ENCODE assay signal across 13 cellular contexts in the genomic region with DNA sequence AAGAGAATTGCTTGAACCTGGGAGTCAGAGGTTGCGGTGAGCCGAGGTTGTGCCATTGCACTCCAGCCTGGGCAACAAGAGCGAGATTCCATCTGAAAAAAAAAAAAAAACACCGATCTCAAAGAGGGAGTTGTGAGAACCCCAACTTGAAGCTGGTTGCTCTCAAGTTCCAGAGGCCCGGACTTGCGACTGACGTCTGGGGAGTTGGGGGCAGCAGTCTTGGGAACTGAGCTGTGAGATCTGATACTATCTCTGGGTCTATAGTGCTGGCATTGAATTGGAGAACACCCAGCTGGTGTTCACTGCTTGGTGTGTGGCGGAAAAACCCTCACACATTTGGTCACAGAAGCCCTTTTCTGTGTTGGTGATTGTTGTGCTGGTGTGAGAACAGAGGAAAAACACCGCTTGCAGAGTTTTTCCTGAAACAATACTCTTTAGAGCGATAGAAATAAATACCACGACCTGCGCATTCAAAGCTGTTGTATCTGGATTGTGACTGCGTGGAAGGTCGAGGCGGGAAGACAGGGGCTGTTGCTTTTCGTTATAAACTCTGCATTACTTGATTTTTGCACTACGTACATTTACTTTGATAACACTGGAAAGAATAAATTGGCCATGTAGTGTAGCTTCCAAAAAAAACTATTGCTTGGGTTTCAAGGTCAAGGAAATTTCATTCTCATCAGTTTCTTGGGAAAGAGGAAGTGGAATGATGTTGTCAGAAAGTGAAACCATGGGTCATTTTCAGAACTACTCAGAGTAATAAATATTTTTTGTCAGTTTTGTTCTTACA. TPM values are rescaled to one million over a fixed set of nuclear protein-coding genes. Genes with fewer than 3 reads are reported as not detected.
DNase-seq lines count a peak whose midpoint lies in the region; ATAC-seq and TF ChIP-seq lines count a peak whose summit lies in the region.
"Had no signal": no experiment of that assay in that cellular context is flagged by ENCODE, and none has a peak within 500 bp of the region (broad histone marks: within the 10 kb centered on the region; RNA-seq: fewer than 3 reads in every experiment).

No MANE protein-coding gene starts in this region.

- H3K27ac ChIP-seq in SU-DHL-6 (ENCODE audit: low read depth, low read length) (peak overlapping the region; percentile 86), osteoblast (ENCODE audit: low read depth, low read length) (no peak overlapping the region), breast epithelium (no peak overlapping the region)
- H3K27ac ChIP-seq: foreskin keratinocyte, HL-60, PC-9 had no signal

- H3K79me2 ChIP-seq in SU-DHL-6 (ENCODE audit: insufficient read depth, low read length) (peaks cover 5% of the 10 kb centered on the region; the same call in 1 of the 2 replicates), osteoblast (ENCODE audit: insufficient read depth, low read length) (no peaks in the 10 kb centered on the region)

- H3K9me2 ChIP-seq in SU-DHL-6 (replicated peaks; ENCODE audit: insufficient read depth, low read length), result no peaks in the 10 kb centered on the region

- DNase-seq in osteoblast (ENCODE audit: insufficient read length, low spot score, missing footprints) (peak; percentile 52), DMS 273 treated with DMSO at 0.1 percent for 48 hours (lab: John Stamatoyannopoulos, UW) (no peak), breast epithelium (ENCODE audit: low spot score in 2 of 2) (no peak)
- DNase-seq in activated CD4-positive, CD25-positive, alpha-beta regulatory T cell treated with anti-CD3 and anti-CD28 coated beads, Interleukin-2, amount 50 U/mL, for 72 hours, result no peak
- DNase-seq: activated effector memory CD4-positive, alpha-beta T cell treated with Interleukin-2 at 50 U/mL for 16 hours; foreskin keratinocyte; NCI-H1436 treated with DMSO at 0.1 percent for 48 hours; PC-9; stimulated activated CD4-positive, alpha-beta T cell treated with anti-CD3 and anti-CD28 coated beads, Interleukin-2, amount 100 ng/mL, for 24 hours had no signal

- H3K36me3 ChIP-seq in SU-DHL-6 (ENCODE audit: low read length) (no peaks in the 10 kb centered on the region), osteoblast (ENCODE audit: insufficient read depth, low read length) (no peaks in the 10 kb centered on the region), breast epithelium (no peaks in the 10 kb centered on the region)

- no peaks in the 10 kb centered on the region for H3K4me1 ChIP-seq in osteoblast (ENCODE audit: insufficient read depth, low read length)
- H3K4me1 ChIP-seq in breast epithelium, result no peaks in the 10 kb centered on the region
- H3K4me1 ChIP-seq: foreskin keratinocyte had no signal

- TF ChIP-seq CTCF in SU-DHL-6 (IDR thresholded peaks at IDR 0.05; ENCODE audit: insufficient read depth, low read length, poor library complexity, severe bottlenecking) (no peak), osteoblast (IDR thresholded peaks at IDR 0.05; ENCODE audit: extremely low read depth, low read depth, low read length) (no peak), breast epithelium (IDR thresholded peaks at IDR 0.05) (no peak)

- no peak overlapping the region for H2AFZ ChIP-seq in SU-DHL-6 (ENCODE audit: low read depth, low read length, severe bottlenecking)
- no peak overlapping the region for H2AFZ ChIP-seq in osteoblast (ENCODE audit: low read length)
- H2AFZ ChIP-seq: PC-9 had no signal

- H3K9me3 ChIP-seq in SU-DHL-6 (ENCODE audit: insufficient read depth, low read length) (no peaks in the 10 kb centered on the region), osteoblast (ENCODE audit: low read depth, low read length) (no peaks in the 10 kb centered on the region), breast epithelium (no peaks in the 10 kb centered on the region)

- ATAC-seq in GM18520 (IDR thresholded peaks at IDR 0.05; ENCODE audit: unreplicated experiment) (peak; percentile 27), HG02642 (IDR thresholded peaks at IDR 0.05; ENCODE audit: poor library complexity, unreplicated experiment) (peak; percentile 39)
- ATAC-seq: foreskin keratinocyte had no signal

- H3F3A ChIP-seq in SU-DHL-6 (ENCODE audit: insufficient read depth), result peaks cover 34% of the 10 kb centered on the region

- TF ChIP-seq POLR2A in breast epithelium (IDR thresholded peaks at IDR 0.05), result no peak

- H3K27me3 ChIP-seq in SU-DHL-6 (ENCODE audit: low read length) (no peaks in the 10 kb centered on the region), osteoblast (ENCODE audit: insufficient read depth, low read length) (no peaks in the 10 kb centered on the region), breast epithelium (no peaks in the 10 kb centered on the region)
- H3K27me3 ChIP-seq: foreskin keratinocyte had no signal

- H3K4me2 ChIP-seq in SU-DHL-6 (ENCODE audit: low read depth, low read length, poor library complexity, severe bottlenecking) (peak overlapping the region; percentile 53), osteoblast (ENCODE audit: insufficient read depth, low read length) (no peak overlapping the region)
- H3K4me2 ChIP-seq: PC-9 had no signal

- no peak overlapping the region; the same call in 1 of the 2 replicates for H3K9ac ChIP-seq in SU-DHL-6 (ENCODE audit: low read length)

- intact Hi-C loops in breast epithelium (cut with DNase I; ENCODE audit: low total_unique reads), result no loop called here

- H3K4me3 ChIP-seq in SU-DHL-6 (ENCODE audit: insufficient read depth, low read length, poor library complexity, severe bottlenecking) (no peak overlapping the region), osteoblast (ENCODE audit: insufficient read depth, low read length) (no peak overlapping the region), breast epithelium (no peak overlapping the region)
- H3K4me3 ChIP-seq: PC-9 had no signal

- H4K20me1 ChIP-seq in SU-DHL-6 (ENCODE audit: low read depth, low read length) (no peaks in the 10 kb centered on the region), osteoblast (ENCODE audit: insufficient read depth, low read length) (no peaks in the 10 kb centered on the region)

RNA-seq across cellular contexts. Expression of gene SCIMP, which starts 8.8 kb away (rescaled TPM):
- total RNA-seq in osteoblast, result not detected in 2 replicates
- total RNA-seq in breast epithelium, result 1 to 10 TPM; 1.3 to 5.6 (median 4.7) TPM
- total RNA-seq: foreskin keratinocyte, PC-9 had no signal

RNA-seq across cellular contexts. Expression of gene ZNF594, which starts 34.2 kb away (rescaled TPM):
- total RNA-seq in osteoblast, result 8.7 and 11.5 TPM in 2 replicates
- total RNA-seq in breast epithelium, result 10 to 100 TPM in 2 of 3 donors, 1 to 10 TPM in 1; 9.4 to 27.7 (median 22.6) TPM

RNA-seq across cellular contexts. Expression of gene RABEP1, which starts 56.2 kb away (rescaled TPM):
- total RNA-seq in osteoblast (56.0 and 59.4 TPM in 2 replicates), breast epithelium (10 to 100 TPM; 50.4 to 88.7 (median 73.7) TPM)
